In genomic region chr20:34717230-34718095, GRCh38 we compare ENCODE assay signal across 18 cellular contexts. TPM values are rescaled to one million over a fixed set of nuclear protein-coding genes. Genes with fewer than 3 reads are reported as not detected.
DNase-seq lines count a peak whose midpoint lies in the region; ATAC-seq and TF ChIP-seq lines count a peak whose summit lies in the region.
"Had no signal": no experiment of that assay in that cellular context is flagged by ENCODE, and none has a peak within 500 bp of the region (broad histone marks: within the 10 kb centered on the region; RNA-seq: fewer than 3 reads in every experiment).

No MANE protein-coding gene starts in this region.

- no peak for DNase-seq in CD4-positive, CD25-positive, alpha-beta regulatory T cell
- DNase-seq in WTC11 (ENCODE audit: low spot score) (no peak), glutamatergic neuron (no peak), putamen (ENCODE audit: low spot score) (peak; percentile 56), H4 (ENCODE audit: low spot score) (no peak), amygdala (lab: John Stamatoyannopoulos, UW) (no peak), GM23338 (ENCODE audit: low spot score) (no peak)
- DNase-seq: CD4-positive, alpha-beta T cell; Karpas-422; NCI-H1417; NCI-H1694; NCI-H2029 treated with DMSO at 0.1 percent for 48 hours; NCI-H446 treated with DMSO at 0.1 percent for 48 hours; NCI-H526 treated with DMSO at 0.1 percent for 48 hours; RPMI8226; SHP77 treated with DMSO at 0.1 percent for 48 hours had no signal

- no peak overlapping the region for H3K4me3 ChIP-seq in CD4-positive, CD25-positive, alpha-beta regulatory T cell (ENCODE audit: low read depth, low read length)
- no peak overlapping the region for H3K4me3 ChIP-seq in GM23338
- H3K4me3 ChIP-seq: BLaER1 had no signal

- POLR2A ChIA-PET in WTC11 (lab: Charles Lee) = no interaction called here

- H3K4me1 Mint-ChIP-seq in CD4-positive, CD25-positive, alpha-beta regulatory T cell = peaks cover 0 to 19% (median 6%) of the 10 kb centered on the region in 4 donors
- H3K4me1 Mint-ChIP-seq in WTC11 (no peaks in the 10 kb centered on the region), glutamatergic neuron (ENCODE audit: low read depth, unreplicated experiment) (peaks cover 4% of the 10 kb centered on the region), GM23338 (no peaks in the 10 kb centered on the region)

- H3K79me2 ChIP-seq in GM23338 (replicated peaks; ENCODE audit: insufficient read depth) = no peaks in the 10 kb centered on the region

- H4K20me1 ChIP-seq in GM23338 (replicated peaks; ENCODE audit: insufficient read depth) = no peaks in the 10 kb centered on the region

- peaks cover 12% of the 10 kb centered on the region for H3K36me3 Mint-ChIP-seq in CD4-positive, CD25-positive, alpha-beta regulatory T cell
- H3K36me3 Mint-ChIP-seq in WTC11 (no peaks in the 10 kb centered on the region), glutamatergic neuron (ENCODE audit: unreplicated experiment) (no peaks in the 10 kb centered on the region), GM23338 (ENCODE audit: low read depth) (no peaks in the 10 kb centered on the region)

- H3K27me3 Mint-ChIP-seq in CD4-positive, CD25-positive, alpha-beta regulatory T cell = no peaks in the 10 kb centered on the region
- peaks cover 2% of the 10 kb centered on the region for H3K27me3 Mint-ChIP-seq in WTC11 (ENCODE audit: low read depth)
- H3K27me3 Mint-ChIP-seq in glutamatergic neuron (ENCODE audit: unreplicated experiment) = peaks cover 3% of the 10 kb centered on the region
- peaks cover 2% of the 10 kb centered on the region for H3K27me3 Mint-ChIP-seq in GM23338 (ENCODE audit: insufficient read depth, low read depth, poor library complexity)
- H3K27me3 Mint-ChIP-seq: CD4-positive, alpha-beta T cell had no signal

- no peak for ATAC-seq in CD4-positive, CD25-positive, alpha-beta regulatory T cell (ENCODE audit: low read depth in 2 of 2)
- no peak for ATAC-seq in WTC11
- ATAC-seq in GM23338 = no peak

- no peaks in the 10 kb centered on the region for H3K9me2 ChIP-seq in GM23338 (ENCODE audit: insufficient read depth)

- peaks cover 13% of the 10 kb centered on the region for H3K36me3 ChIP-seq in CD4-positive, CD25-positive, alpha-beta regulatory T cell (ENCODE audit: control insufficient read depth, insufficient read depth, low read length)
- no peaks in the 10 kb centered on the region for H3K36me3 ChIP-seq in GM23338 (ENCODE audit: insufficient read depth)

- no peaks in the 10 kb centered on the region for H3K27me3 ChIP-seq in CD4-positive, CD25-positive, alpha-beta regulatory T cell (ENCODE audit: control insufficient read depth, insufficient read depth, low read length)
- 0 out of 2 replicates have a peak, but pooled peaks cover under 1% of the 10 kb centered on the region for H3K27me3 ChIP-seq in GM23338 (ENCODE audit: insufficient read depth)
- H3K27me3 ChIP-seq: BLaER1 had no signal

- no peak overlapping the region for H3K4me2 ChIP-seq in GM23338
- H3K4me2 ChIP-seq: BLaER1 had no signal

- H3K9me3 ChIP-seq in CD4-positive, CD25-positive, alpha-beta regulatory T cell (ENCODE audit: control insufficient read depth in 2 of 2, low read length in 2 of 2) = no peaks in the 10 kb centered on the region
- H3K9me3 ChIP-seq: BLaER1 had no signal

- peak overlapping the region in 2 of 3 donors; percentile 65 to 73 for H3K27ac Mint-ChIP-seq in CD4-positive, CD25-positive, alpha-beta regulatory T cell
- H3K27ac Mint-ChIP-seq in WTC11 (peak overlapping the region; percentile 23; the same call in 1 of the 2 replicates), glutamatergic neuron (ENCODE audit: unreplicated experiment) (peak overlapping the region; percentile 22), GM23338 (no peak overlapping the region)
- H3K27ac Mint-ChIP-seq: CD4-positive, alpha-beta T cell had no signal

- CTCF ChIA-PET in WTC11 (lab: Charles Lee) = no interaction called here

- H3K4me3 Mint-ChIP-seq in CD4-positive, CD25-positive, alpha-beta regulatory T cell = no peak overlapping the region
- no peak overlapping the region for H3K4me3 Mint-ChIP-seq in WTC11
- no peak overlapping the region for H3K4me3 Mint-ChIP-seq in glutamatergic neuron (ENCODE audit: unreplicated experiment)
- H3K4me3 Mint-ChIP-seq in GM23338 = no peak overlapping the region
- H3K4me3 Mint-ChIP-seq: CD4-positive, alpha-beta T cell had no signal

- no peaks in the 10 kb centered on the region for H3K4me1 ChIP-seq in CD4-positive, CD25-positive, alpha-beta regulatory T cell (ENCODE audit: control insufficient read depth, insufficient read depth, low read length, poor library complexity, severe bottlenecking)
- H3K4me1 ChIP-seq in GM23338 (ENCODE audit: insufficient read depth) = no peaks in the 10 kb centered on the region
- H3K4me1 ChIP-seq: BLaER1 had no signal

- no peak overlapping the region for H2AFZ ChIP-seq in GM23338

- no peaks in the 10 kb centered on the region for H3F3A ChIP-seq in GM23338 (replicated peaks; ENCODE audit: low read depth)

- no peak overlapping the region for H3K27ac ChIP-seq in CD4-positive, CD25-positive, alpha-beta regulatory T cell (ENCODE audit: insufficient read depth, low read length, poor library complexity, severe bottlenecking)
- no peak overlapping the region for H3K27ac ChIP-seq in GM23338 (ENCODE audit: low read depth)
- H3K27ac ChIP-seq: BLaER1, HL-60 had no signal

- no peaks in the 10 kb centered on the region for H3K9me3 Mint-ChIP-seq in CD4-positive, CD25-positive, alpha-beta regulatory T cell
- no peaks in the 10 kb centered on the region for H3K9me3 Mint-ChIP-seq in WTC11
- H3K9me3 Mint-ChIP-seq in glutamatergic neuron (ENCODE audit: unreplicated experiment) = peaks cover 1% of the 10 kb centered on the region
- H3K9me3 Mint-ChIP-seq in GM23338 = no peaks in the 10 kb centered on the region
- H3K9me3 Mint-ChIP-seq: CD4-positive, alpha-beta T cell had no signal

- no peak for TF ChIP-seq CTCF in WTC11 (IDR thresholded peaks at IDR 0.05)
- no peak for TF ChIP-seq CTCF in glutamatergic neuron (IDR thresholded peaks at IDR 0.05; ENCODE audit: partially characterized antibody, unreplicated experiment)
- no peak for TF ChIP-seq CTCF in GM23338 (conservative IDR thresholded peaks at IDR 0.05; ENCODE audit: low read depth in 2 of 2)

TF ChIP-seq in WTC11, 78 proteins besides CTCF, POLR2A, EP300 and RAD21:
- TF ChIP-seq GABPB1 (CRISPR knock-in tag; IDR thresholded peaks at IDR 0.05) = peak; percentile 37; the same call in 1 of the 2 replicates
- no peak for TF ChIP-seq KAT7 (CRISPR knock-in tag; IDR thresholded peaks at IDR 0.05; ENCODE audit: borderline replicate concordance)

TF ChIP-seq in GM23338, 12 proteins besides CTCF, POLR2A, EP300 and RAD21 (continues in another document):
- TF ChIP-seq, protein P1, sequence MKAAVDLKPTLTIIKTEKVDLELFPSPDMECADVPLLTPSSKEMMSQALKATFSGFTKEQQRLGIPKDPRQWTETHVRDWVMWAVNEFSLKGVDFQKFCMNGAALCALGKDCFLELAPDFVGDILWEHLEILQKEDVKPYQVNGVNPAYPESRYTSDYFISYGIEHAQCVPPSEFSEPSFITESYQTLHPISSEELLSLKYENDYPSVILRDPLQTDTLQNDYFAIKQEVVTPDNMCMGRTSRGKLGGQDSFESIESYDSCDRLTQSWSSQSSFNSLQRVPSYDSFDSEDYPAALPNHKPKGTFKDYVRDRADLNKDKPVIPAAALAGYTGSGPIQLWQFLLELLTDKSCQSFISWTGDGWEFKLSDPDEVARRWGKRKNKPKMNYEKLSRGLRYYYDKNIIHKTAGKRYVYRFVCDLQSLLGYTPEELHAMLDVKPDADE (IDR thresholded peaks at IDR 0.05) = no peak
- TF ChIP-seq STAT1 (IDR thresholded peaks at IDR 0.05; ENCODE audit: unreplicated experiment) (no peak), JUNB (IDR thresholded peaks at IDR 0.05; ENCODE audit: unreplicated experiment) (no peak), REST (IDR thresholded peaks at IDR 0.05; ENCODE audit: unreplicated experiment) (no peak), NANOG (IDR thresholded peaks at IDR 0.05; ENCODE audit: borderline replicate concordance) (no peak), CREB1 (CRISPR knock-in tag; IDR thresholded peaks at IDR 0.05; ENCODE audit: low read depth) (no peak)

RNA-seq across cellular contexts. Expression of gene TP53INP2, which starts 13.3 kb away (rescaled TPM):
- 60.9 TPM for total RNA-seq in CD4-positive, CD25-positive, alpha-beta regulatory T cell
- polyA plus RNA-seq in CD4-positive, CD25-positive, alpha-beta regulatory T cell = under 1 TPM; 0.37 to 0.77 (median 0.47) TPM
- total RNA-seq in WTC11 (2021) (3.8 to 4.3 TPM (median 4.1 TPM) in 3 replicates), glutamatergic neuron (ENCODE audit: unreplicated experiment) (178 TPM)
- 4.2 and 6.1 TPM in 2 replicates for total RNA-seq in H4 (2014; rRNA removed; shearing (Covaris generic))
- 3.3 and 3.8 TPM in 2 replicates for total RNA-seq in GM23338 (2014; rRNA removed; shearing (Covaris generic))
- polyA plus RNA-seq in GM23338 (2016; fragmentation: Nextera tagmentation; extraction: Ambion mirVana) = 2.4 and 2.7 TPM in 2 replicates

RNA-seq across cellular contexts. Expression of gene PIGU, which starts 40.6 kb away (rescaled TPM):
- total RNA-seq in CD4-positive, CD25-positive, alpha-beta regulatory T cell = 9.7 TPM
- polyA plus RNA-seq in CD4-positive, CD25-positive, alpha-beta regulatory T cell = 10 to 100 TPM; 33.9 to 44.6 (median 40.1) TPM
- 24.8 to 31.7 TPM (median 28.7 TPM) in 3 replicates for total RNA-seq in WTC11 (2021)
- total RNA-seq in glutamatergic neuron (ENCODE audit: unreplicated experiment) = 19.4 TPM
- total RNA-seq in H4 (2014; rRNA removed; shearing (Covaris generic)) = 20.9 and 35.8 TPM in 2 replicates
- 28.9 and 31.3 TPM in 2 replicates for total RNA-seq in GM23338 (2014; rRNA removed; shearing (Covaris generic))
- 22.4 and 24.3 TPM in 2 replicates for polyA plus RNA-seq in GM23338 (2016; fragmentation: Nextera tagmentation; extraction: Ambion mirVana)
